1 cellular context compared by ENCODE assay signal in the genomic region with DNA sequence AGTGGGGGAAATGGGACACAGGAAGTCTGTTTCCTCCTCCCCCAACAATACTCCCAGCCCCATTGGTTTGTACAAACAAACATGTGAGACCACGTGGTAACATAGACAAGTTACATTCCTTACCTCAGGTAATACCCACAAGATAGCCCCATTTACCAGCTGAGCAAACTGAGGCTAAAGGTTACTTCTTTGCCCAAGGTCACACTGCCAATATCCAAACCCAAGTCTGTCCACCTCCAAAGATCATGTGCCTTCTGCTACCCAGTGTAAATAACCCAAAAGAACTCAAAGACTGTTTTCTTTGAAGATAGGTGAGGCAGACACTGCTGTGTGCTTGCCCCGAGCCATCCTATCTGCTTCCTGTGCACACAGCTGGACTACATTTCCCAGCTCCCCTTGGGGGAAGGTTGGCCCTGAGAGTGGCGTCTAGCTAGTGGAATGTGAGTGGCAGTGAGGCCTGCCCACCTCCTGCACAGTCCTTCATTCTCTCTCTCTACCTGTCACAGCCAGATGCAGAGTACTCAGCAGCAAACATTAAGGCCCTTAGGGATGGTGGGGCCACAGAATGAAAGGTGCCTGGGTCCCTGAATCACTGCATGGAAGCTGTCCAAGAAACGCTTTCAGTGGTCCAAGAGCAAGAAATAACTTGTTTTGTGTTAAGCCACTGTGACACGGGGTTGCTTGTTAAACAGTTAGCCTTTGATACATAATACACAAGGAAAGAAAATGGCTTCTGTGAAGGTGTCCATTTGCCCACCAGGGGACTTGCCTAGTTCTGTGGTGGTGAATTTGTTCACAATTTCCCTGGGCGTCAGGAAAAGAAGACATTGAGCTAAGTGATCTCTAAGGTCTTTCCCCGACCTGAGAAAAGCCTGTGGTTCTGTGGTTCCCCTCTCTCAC.
TF ChIP-seq lines count a peak whose summit lies in the region.

No MANE protein-coding gene starts in this region.

TF ChIP-seq in HepG2, 621 proteins besides CTCF, POLR2A, EP300 and RAD21 (continued from another document):
- TF ChIP-seq, protein P1, sequence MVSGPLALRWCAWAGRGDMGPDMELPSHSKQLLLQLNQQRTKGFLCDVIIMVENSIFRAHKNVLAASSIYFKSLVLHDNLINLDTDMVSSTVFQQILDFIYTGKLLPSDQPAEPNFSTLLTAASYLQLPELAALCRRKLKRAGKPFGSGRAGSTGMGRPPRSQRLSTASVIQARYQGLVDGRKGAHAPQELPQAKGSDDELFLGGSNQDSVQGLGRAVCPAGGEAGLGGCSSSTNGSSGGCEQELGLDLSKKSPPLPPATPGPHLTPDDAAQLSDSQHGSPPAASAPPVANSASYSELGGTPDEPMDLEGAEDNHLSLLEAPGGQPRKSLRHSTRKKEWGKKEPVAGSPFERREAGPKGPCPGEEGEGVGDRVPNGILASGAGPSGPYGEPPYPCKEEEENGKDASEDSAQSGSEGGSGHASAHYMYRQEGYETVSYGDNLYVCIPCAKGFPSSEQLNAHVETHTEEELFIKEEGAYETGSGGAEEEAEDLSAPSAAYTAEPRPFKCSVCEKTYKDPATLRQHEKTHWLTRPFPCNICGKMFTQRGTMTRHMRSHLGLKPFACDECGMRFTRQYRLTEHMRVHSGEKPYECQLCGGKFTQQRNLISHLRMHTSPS (CRISPR knock-in tag; IDR thresholded peaks at IDR 0.05; ENCODE audit: low read depth): no peak
- no peak for TF ChIP-seq DNMT3B (CRISPR knock-in tag; conservative IDR thresholded peaks at IDR 0.05)
- TF ChIP-seq ZBTB7B (CRISPR knock-in tag; IDR thresholded peaks at IDR 0.05): no peak
- TF ChIP-seq, protein P2, sequence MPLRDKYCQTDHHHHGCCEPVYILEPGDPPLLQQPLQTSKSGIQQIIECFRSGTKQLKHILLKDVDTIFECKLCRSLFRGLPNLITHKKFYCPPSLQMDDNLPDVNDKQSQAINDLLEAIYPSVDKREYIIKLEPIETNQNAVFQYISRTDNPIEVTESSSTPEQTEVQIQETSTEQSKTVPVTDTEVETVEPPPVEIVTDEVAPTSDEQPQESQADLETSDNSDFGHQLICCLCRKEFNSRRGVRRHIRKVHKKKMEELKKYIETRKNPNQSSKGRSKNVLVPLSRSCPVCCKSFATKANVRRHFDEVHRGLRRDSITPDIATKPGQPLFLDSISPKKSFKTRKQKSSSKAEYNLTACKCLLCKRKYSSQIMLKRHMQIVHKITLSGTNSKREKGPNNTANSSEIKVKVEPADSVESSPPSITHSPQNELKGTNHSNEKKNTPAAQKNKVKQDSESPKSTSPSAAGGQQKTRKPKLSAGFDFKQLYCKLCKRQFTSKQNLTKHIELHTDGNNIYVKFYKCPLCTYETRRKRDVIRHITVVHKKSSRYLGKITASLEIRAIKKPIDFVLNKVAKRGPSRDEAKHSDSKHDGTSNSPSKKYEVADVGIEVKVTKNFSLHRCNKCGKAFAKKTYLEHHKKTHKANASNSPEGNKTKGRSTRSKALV (CRISPR knock-in tag; IDR thresholded peaks at IDR 0.05): no peak
- no peak for TF ChIP-seq ZNF563 (CRISPR knock-in tag; IDR thresholded peaks at IDR 0.05)
- TF ChIP-seq TBX3 (IDR thresholded peaks at IDR 0.05; ENCODE audit: borderline replicate concordance): no peak
- TF ChIP-seq, protein P3, sequence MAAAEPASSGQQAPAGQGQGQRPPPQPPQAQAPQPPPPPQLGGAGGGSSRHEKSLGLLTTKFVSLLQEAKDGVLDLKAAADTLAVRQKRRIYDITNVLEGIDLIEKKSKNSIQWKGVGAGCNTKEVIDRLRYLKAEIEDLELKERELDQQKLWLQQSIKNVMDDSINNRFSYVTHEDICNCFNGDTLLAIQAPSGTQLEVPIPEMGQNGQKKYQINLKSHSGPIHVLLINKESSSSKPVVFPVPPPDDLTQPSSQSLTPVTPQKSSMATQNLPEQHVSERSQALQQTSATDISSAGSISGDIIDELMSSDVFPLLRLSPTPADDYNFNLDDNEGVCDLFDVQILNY (CRISPR knock-in tag; conservative IDR thresholded peaks at IDR 0.05): no peak
- TF ChIP-seq FOXK2 (IDR thresholded peaks at IDR 0.05): no peak
- no peak for TF ChIP-seq ZNF468 (CRISPR knock-in tag; IDR thresholded peaks at IDR 0.05)
- TF ChIP-seq, protein P4, sequence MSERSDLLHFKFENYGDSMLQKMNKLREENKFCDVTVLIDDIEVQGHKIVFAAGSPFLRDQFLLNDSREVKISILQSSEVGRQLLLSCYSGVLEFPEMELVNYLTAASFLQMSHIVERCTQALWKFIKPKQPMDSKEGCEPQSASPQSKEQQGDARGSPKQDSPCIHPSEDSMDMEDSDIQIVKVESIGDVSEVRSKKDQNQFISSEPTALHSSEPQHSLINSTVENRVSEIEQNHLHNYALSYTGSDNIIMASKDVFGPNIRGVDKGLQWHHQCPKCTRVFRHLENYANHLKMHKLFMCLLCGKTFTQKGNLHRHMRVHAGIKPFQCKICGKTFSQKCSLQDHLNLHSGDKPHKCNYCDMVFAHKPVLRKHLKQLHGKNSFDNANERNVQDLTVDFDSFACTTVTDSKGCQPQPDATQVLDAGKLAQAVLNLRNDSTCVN (CRISPR knock-in tag; IDR thresholded peaks at IDR 0.05; ENCODE audit: borderline replicate concordance): no peak
- TF ChIP-seq, protein P5, sequence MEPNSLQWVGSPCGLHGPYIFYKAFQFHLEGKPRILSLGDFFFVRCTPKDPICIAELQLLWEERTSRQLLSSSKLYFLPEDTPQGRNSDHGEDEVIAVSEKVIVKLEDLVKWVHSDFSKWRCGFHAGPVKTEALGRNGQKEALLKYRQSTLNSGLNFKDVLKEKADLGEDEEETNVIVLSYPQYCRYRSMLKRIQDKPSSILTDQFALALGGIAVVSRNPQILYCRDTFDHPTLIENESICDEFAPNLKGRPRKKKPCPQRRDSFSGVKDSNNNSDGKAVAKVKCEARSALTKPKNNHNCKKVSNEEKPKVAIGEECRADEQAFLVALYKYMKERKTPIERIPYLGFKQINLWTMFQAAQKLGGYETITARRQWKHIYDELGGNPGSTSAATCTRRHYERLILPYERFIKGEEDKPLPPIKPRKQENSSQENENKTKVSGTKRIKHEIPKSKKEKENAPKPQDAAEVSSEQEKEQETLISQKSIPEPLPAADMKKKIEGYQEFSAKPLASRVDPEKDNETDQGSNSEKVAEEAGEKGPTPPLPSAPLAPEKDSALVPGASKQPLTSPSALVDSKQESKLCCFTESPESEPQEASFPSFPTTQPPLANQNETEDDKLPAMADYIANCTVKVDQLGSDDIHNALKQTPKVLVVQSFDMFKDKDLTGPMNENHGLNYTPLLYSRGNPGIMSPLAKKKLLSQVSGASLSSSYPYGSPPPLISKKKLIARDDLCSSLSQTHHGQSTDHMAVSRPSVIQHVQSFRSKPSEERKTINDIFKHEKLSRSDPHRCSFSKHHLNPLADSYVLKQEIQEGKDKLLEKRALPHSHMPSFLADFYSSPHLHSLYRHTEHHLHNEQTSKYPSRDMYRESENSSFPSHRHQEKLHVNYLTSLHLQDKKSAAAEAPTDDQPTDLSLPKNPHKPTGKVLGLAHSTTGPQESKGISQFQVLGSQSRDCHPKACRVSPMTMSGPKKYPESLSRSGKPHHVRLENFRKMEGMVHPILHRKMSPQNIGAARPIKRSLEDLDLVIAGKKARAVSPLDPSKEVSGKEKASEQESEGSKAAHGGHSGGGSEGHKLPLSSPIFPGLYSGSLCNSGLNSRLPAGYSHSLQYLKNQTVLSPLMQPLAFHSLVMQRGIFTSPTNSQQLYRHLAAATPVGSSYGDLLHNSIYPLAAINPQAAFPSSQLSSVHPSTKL (CRISPR knock-in tag; IDR thresholded peaks at IDR 0.05): no peak
- no peak for TF ChIP-seq ZNF557 (CRISPR knock-in tag; IDR thresholded peaks at IDR 0.05)
- no peak for TF ChIP-seq TRIM24 (CRISPR knock-in tag; IDR thresholded peaks at IDR 0.05)
- 0 out of 2 replicates have a peak, but pooled peaks have one; percentile 16 for TF ChIP-seq HDAC1 (CRISPR knock-in tag; IDR thresholded peaks at IDR 0.05)
- TF ChIP-seq, protein P6, sequence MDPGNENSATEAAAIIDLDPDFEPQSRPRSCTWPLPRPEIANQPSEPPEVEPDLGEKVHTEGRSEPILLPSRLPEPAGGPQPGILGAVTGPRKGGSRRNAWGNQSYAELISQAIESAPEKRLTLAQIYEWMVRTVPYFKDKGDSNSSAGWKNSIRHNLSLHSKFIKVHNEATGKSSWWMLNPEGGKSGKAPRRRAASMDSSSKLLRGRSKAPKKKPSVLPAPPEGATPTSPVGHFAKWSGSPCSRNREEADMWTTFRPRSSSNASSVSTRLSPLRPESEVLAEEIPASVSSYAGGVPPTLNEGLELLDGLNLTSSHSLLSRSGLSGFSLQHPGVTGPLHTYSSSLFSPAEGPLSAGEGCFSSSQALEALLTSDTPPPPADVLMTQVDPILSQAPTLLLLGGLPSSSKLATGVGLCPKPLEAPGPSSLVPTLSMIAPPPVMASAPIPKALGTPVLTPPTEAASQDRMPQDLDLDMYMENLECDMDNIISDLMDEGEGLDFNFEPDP (CRISPR knock-in tag; conservative IDR thresholded peaks at IDR 0.05): no peak
- no peak for TF ChIP-seq NCOR1 (IDR thresholded peaks at IDR 0.05; ENCODE audit: borderline replicate concordance, low read length)
- no peak for TF ChIP-seq NFKBIZ (CRISPR knock-in tag; IDR thresholded peaks at IDR 0.05)
- TF ChIP-seq DNMT1 (CRISPR knock-in tag; IDR thresholded peaks at IDR 0.05): no peak
- TF ChIP-seq ZFP37 (CRISPR knock-in tag; IDR thresholded peaks at IDR 0.05; ENCODE audit: borderline replicate concordance): no peak
- TF ChIP-seq RORA (CRISPR knock-in tag; IDR thresholded peaks at IDR 0.05): no peak
- peak; percentile 89 for TF ChIP-seq ZNF143 (CRISPR knock-in tag; IDR thresholded peaks at IDR 0.05)
- no peak for TF ChIP-seq KMT2A (CRISPR knock-in tag; IDR thresholded peaks at IDR 0.05)
- no peak for TF ChIP-seq ZNF382 (CRISPR knock-in tag; IDR thresholded peaks at IDR 0.05; ENCODE audit: borderline replicate concordance)
- TF ChIP-seq ZNF567 (CRISPR knock-in tag; IDR thresholded peaks at IDR 0.05; ENCODE audit: borderline replicate concordance): no peak
- TF ChIP-seq, protein P7, sequence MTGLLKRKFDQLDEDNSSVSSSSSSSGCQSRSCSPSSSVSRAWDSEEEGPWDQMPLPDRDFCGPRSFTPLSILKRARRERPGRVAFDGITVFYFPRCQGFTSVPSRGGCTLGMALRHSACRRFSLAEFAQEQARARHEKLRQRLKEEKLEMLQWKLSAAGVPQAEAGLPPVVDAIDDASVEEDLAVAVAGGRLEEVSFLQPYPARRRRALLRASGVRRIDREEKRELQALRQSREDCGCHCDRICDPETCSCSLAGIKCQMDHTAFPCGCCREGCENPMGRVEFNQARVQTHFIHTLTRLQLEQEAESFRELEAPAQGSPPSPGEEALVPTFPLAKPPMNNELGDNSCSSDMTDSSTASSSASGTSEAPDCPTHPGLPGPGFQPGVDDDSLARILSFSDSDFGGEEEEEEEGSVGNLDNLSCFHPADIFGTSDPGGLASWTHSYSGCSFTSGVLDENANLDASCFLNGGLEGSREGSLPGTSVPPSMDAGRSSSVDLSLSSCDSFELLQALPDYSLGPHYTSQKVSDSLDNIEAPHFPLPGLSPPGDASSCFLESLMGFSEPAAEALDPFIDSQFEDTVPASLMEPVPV (CRISPR knock-in tag; IDR thresholded peaks at IDR 0.05): no peak
- TF ChIP-seq GABPB1 (CRISPR knock-in tag; IDR thresholded peaks at IDR 0.05): peak; percentile 78
- no peak for TF ChIP-seq ZC3H13 (CRISPR knock-in tag; IDR thresholded peaks at IDR 0.05)
- TF ChIP-seq TP53 (CRISPR knock-in tag; conservative IDR thresholded peaks at IDR 0.05): no peak
- no peak for TF ChIP-seq CCDC6 (CRISPR knock-in tag; IDR thresholded peaks at IDR 0.05)
- TF ChIP-seq, protein P8, sequence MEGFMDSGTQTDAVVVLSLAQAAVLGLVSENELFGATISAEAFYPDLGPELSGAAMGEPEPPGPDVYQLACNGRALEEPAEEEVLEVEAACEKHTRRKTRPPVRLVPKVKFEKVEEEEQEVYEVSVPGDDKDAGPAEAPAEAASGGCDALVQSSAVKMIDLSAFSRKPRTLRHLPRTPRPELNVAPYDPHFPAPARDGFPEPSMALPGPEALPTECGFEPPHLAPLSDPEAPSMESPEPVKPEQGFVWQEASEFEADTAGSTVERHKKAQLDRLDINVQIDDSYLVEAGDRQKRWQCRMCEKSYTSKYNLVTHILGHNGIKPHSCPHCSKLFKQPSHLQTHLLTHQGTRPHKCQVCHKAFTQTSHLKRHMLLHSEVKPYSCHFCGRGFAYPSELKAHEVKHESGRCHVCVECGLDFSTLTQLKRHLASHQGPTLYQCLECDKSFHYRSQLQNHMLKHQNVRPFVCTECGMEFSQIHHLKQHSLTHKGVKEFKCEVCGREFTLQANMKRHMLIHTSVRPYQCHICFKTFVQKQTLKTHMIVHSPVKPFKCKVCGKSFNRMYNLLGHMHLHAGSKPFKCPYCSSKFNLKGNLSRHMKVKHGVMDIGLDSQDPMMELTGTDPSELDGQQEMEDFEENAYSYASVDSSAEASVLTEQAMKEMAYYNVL (CRISPR knock-in tag; IDR thresholded peaks at IDR 0.05; ENCODE audit: borderline replicate concordance): no peak
- TF ChIP-seq, protein P9, sequence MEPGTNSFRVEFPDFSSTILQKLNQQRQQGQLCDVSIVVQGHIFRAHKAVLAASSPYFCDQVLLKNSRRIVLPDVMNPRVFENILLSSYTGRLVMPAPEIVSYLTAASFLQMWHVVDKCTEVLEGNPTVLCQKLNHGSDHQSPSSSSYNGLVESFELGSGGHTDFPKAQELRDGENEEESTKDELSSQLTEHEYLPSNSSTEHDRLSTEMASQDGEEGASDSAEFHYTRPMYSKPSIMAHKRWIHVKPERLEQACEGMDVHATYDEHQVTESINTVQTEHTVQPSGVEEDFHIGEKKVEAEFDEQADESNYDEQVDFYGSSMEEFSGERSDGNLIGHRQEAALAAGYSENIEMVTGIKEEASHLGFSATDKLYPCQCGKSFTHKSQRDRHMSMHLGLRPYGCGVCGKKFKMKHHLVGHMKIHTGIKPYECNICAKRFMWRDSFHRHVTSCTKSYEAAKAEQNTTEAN (CRISPR knock-in tag; conservative IDR thresholded peaks at IDR 0.05): no peak
- TF ChIP-seq, protein P10, sequence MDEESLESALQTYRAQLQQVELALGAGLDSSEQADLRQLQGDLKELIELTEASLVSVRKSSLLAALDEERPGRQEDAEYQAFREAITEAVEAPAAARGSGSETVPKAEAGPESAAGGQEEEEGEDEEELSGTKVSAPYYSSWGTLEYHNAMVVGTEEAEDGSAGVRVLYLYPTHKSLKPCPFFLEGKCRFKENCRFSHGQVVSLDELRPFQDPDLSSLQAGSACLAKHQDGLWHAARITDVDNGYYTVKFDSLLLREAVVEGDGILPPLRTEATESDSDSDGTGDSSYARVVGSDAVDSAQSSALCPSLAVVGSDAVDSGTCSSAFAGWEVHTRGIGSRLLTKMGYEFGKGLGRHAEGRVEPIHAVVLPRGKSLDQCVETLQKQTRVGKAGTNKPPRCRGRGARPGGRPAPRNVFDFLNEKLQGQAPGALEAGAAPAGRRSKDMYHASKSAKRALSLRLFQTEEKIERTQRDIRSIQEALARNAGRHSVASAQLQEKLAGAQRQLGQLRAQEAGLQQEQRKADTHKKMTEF (CRISPR knock-in tag; IDR thresholded peaks at IDR 0.05): no peak
